Comparison of ENCODE assay signal across 24 cellular contexts in the genomic region with DNA sequence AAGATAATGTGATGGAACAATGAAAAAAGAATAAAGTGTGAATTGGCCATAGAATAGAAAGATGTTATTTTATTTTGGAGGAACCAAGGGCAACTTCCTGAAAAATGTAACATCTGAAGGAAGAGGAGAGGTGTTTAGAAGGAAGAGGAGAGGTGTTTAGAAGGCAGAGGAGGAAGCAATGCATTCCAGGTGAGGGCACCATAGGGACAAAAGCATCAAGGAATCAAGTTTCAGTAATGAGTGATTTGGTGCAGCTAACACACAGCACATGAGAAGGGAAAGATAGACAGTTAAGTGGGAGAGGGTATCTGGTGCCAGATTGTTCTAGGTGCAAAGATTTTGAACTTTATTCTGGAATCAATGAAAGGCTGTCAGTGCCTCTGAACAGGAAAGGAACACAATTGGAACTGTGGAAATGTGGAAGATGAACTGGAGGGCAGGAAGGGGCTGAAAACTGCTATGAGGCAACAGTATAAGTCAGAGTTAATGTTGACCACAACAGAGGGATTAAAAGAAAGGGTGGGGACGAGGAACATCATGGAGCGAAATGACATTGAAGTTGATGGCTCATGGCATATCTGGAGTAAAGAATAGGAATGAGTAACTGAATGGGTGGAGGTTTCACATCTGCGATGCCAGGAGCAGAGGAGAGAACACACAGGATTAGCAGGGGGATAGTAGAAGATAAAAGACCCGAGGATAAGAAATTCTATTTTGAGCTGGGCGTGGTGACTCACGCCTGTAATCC.
DNase-seq lines count a peak whose midpoint lies in the region; ATAC-seq and TF ChIP-seq lines count a peak whose summit lies in the region.
"Had no signal": no experiment of that assay in that cellular context is flagged by ENCODE, and none has a peak within 500 bp of the region (broad histone marks: within the 10 kb centered on the region; RNA-seq: fewer than 3 reads in every experiment).

No MANE protein-coding gene starts in this region.

- no TSS peak for BruUV-seq in HCT116 (replicated peaks; lab: Mats Ljungman, UMichigan)
- BruUV-seq in PC-3 (replicated peaks; lab: Mats Ljungman, UMichigan): no TSS peak

- H3K4me3 ChIP-seq in HCT116 (replicated peaks in 1 of 2; ENCODE audit: low read depth in 1 of 2, low read length in 2 of 2) (no peak overlapping the region), PC-3 (ENCODE audit: low read length) (no peak overlapping the region), esophagus squamous epithelium (no peak overlapping the region), rectal smooth muscle tissue (ENCODE audit: low read length) (no peak overlapping the region), heart right ventricle (no peak overlapping the region)
- H3K4me3 ChIP-seq: K562, lung, mucosa of descending colon, Peyer's patch, skin epidermis had no signal

- RAD21 ChIA-PET in HCT116 (lab: Charles Lee; ENCODE audit: low non-redundant PET in 1 of 2, low total read pairs in 2 of 2, uncharacterized antibody in 2 of 2, unreplicated experiment in 2 of 2): no interaction called here

- TF ChIP-seq CTCF in HCT116 (IDR thresholded peaks at IDR 0.05 in 2 of 3, conservative IDR thresholded peaks at IDR 0.05 in 1 of 3; ENCODE audit: borderline replicate concordance in 1 of 3, insufficient read depth in 1 of 3, low read depth in 2 of 3, low read length in 2 of 3) (no peak), PC-3 (conservative IDR thresholded peaks at IDR 0.05; ENCODE audit: low read depth, low read length) (no peak), esophagus squamous epithelium (IDR thresholded peaks at IDR 0.05) (no peak), heart right ventricle (IDR thresholded peaks at IDR 0.05) (no peak)

- CTCF ChIA-PET in HCT116 (lab: Charles Lee): no interaction called here
- CTCF ChIA-PET in PC-3 (lab: Charles Lee): no interaction called here

- peak; percentile 64 for ATAC-seq in HCT116
- ATAC-seq in PC-3: no peak
- no peak for ATAC-seq in HG03439 (IDR thresholded peaks at IDR 0.05; ENCODE audit: unreplicated experiment)
- no peak for ATAC-seq in heart right ventricle
- ATAC-seq: activated T-helper 17 cell treated with anti-CD3 and anti-CD28 coated beads, Interleukin-2, amount 50 U/mL, for 72 hours; K562; mucosa of descending colon; natural killer cell treated with Interleukin-12 subunit alpha and Interleukin-12 subunit beta and Interleukin-15 and Interleukin-18, amount 100 ng/mL, for 72 hours; stimulated activated naive CD8-positive, alpha-beta T cell treated with anti-CD3 and anti-CD28 coated beads, Interleukin-15, Interleukin-2, amounts not matched to agents 100 U/mL and 50 U/mL, for 24 hours had no signal

- DNase-seq in HCT116 (ENCODE audit: low read depth, low spot score) (peak; percentile 6), PC-3 (peak; percentile 37), esophagus squamous epithelium (lab: John Stamatoyannopoulos, UW) (no peak), heart right ventricle (no peak), dermis blood vessel endothelial cell (no peak), globus pallidus (ENCODE audit: low spot score) (no peak)
- DNase-seq: activated CD4-positive, alpha-beta T cell treated with anti-CD3 and anti-CD28 coated beads for 48 hours; aorta; CD4-positive, alpha-beta T cell; mucosa of descending colon; NCI-H1092; NCI-H1694 treated with DMSO at 0.1 percent for 48 hours; NCI-H524 treated with DMSO at 0.1 percent for 48 hours; Peyer's patch; SIG-M5; stimulated activated naive CD8-positive, alpha-beta T cell treated with anti-CD3 and anti-CD28 coated beads, Interleukin-15, Interleukin-2, amounts not matched to agents 100 U/mL and 50 U/mL, for 24 hours; WERI-Rb-1 had no signal

- TF ChIP-seq RAD21 in HCT116 (IDR thresholded peaks at IDR 0.05; ENCODE audit: low read depth): 0 out of 2 replicates have a peak, but pooled peaks have one; percentile 19

- H3K36me3 ChIP-seq in HCT116 (ENCODE audit: control insufficient read depth in 1 of 2, insufficient read depth in 2 of 2, low read length in 2 of 2): no peaks in the 10 kb centered on the region
- no peaks in the 10 kb centered on the region for H3K36me3 ChIP-seq in PC-3 (ENCODE audit: low read depth, low read length)
- no peaks in the 10 kb centered on the region for H3K36me3 ChIP-seq in esophagus squamous epithelium
- no peaks in the 10 kb centered on the region for H3K36me3 ChIP-seq in rectal smooth muscle tissue (ENCODE audit: control insufficient read depth, insufficient read depth, low read length)
- no peaks in the 10 kb centered on the region for H3K36me3 ChIP-seq in heart right ventricle
- H3K36me3 ChIP-seq: Peyer's patch, WERI-Rb-1 had no signal

- no peak overlapping the region for H3K9ac ChIP-seq in HCT116 (ENCODE audit: low read length)
- no peak overlapping the region for H3K9ac ChIP-seq in PC-3 (ENCODE audit: low read length)
- no peak overlapping the region for H3K9ac ChIP-seq in rectal smooth muscle tissue (ENCODE audit: low read length)

- H3K27ac ChIP-seq in HCT116 (ENCODE audit: low read depth, low read length): no peak overlapping the region
- H3K27ac ChIP-seq in PC-3 (ENCODE audit: low read length): no peak overlapping the region
- H3K27ac ChIP-seq in esophagus squamous epithelium: peak overlapping the region; percentile 17 to 77 (median 74)
- peak overlapping the region; percentile 54 for H3K27ac ChIP-seq in rectal smooth muscle tissue (ENCODE audit: low read depth, low read length)
- no peak overlapping the region for H3K27ac ChIP-seq in heart right ventricle
- H3K27ac ChIP-seq: WERI-Rb-1 had no signal

- H3K9me3 ChIP-seq in HCT116 (ENCODE audit: control insufficient read depth in 1 of 2, insufficient read depth in 1 of 2, low read depth in 1 of 2, low read length in 2 of 2) (no peaks in the 10 kb centered on the region), PC-3 (ENCODE audit: low read length) (no peaks in the 10 kb centered on the region), esophagus squamous epithelium (no peaks in the 10 kb centered on the region), heart right ventricle (no peaks in the 10 kb centered on the region)
- H3K9me3 ChIP-seq: mucosa of descending colon, Peyer's patch had no signal

- H3K27me3 ChIP-seq in HCT116 (ENCODE audit: insufficient read depth, low read length) (no peaks in the 10 kb centered on the region), PC-3 (ENCODE audit: low read length) (no peaks in the 10 kb centered on the region), esophagus squamous epithelium (no peaks in the 10 kb centered on the region), rectal smooth muscle tissue (ENCODE audit: control insufficient read depth, insufficient read depth, low read length) (no peaks in the 10 kb centered on the region), heart right ventricle (no peaks in the 10 kb centered on the region)
- H3K27me3 ChIP-seq: Peyer's patch had no signal

- H3K4me2 ChIP-seq in HCT116 (ENCODE audit: low read length) (peak overlapping the region; percentile 41), PC-3 (ENCODE audit: low read length) (no peak overlapping the region)

- WGBS in esophagus squamous epithelium, 2 donors: 38 to 46% methylated on average over 6 of the region's 6 CpGs
- WGBS in heart right ventricle, 2 donors: 67 to 77% methylated on average over 6 of the region's 6 CpGs

- POLR2A ChIA-PET in HCT116 (lab: Charles Lee) (no interaction called here), PC-3 (lab: Charles Lee; ENCODE audit: unreplicated experiment) (no interaction called here)

- no peaks in the 10 kb centered on the region for H3K9me2 ChIP-seq in HCT116 (ENCODE audit: insufficient read depth)
- H3K9me2 ChIP-seq in PC-3 (replicated peaks; ENCODE audit: low read length): no peaks in the 10 kb centered on the region

- no peak overlapping the region for H2AFZ ChIP-seq in HCT116 (ENCODE audit: low read depth, low read length, poor library complexity, severe bottlenecking)
- H2AFZ ChIP-seq in PC-3 (ENCODE audit: low read length): no peak overlapping the region

- no peak for TF ChIP-seq POLR2A in HCT116 (IDR thresholded peaks at IDR 0.05; ENCODE audit: borderline replicate concordance, extremely low read depth, insufficient read depth, insufficient read length)
- no peak for TF ChIP-seq POLR2A in esophagus squamous epithelium (IDR thresholded peaks at IDR 0.05)

- H3K4me1 ChIP-seq in HCT116 (ENCODE audit: control insufficient read depth in 1 of 2, insufficient read depth in 2 of 2, low read length in 2 of 2): peaks cover 4 to 18% of the 10 kb centered on the region in 2 experiments; a peak in 3 of 4 replicates
- peaks cover 11% of the 10 kb centered on the region for H3K4me1 ChIP-seq in PC-3 (ENCODE audit: insufficient read depth, low read length)
- peaks cover 0 to 42% (median 12%) of the 10 kb centered on the region in 3 donors for H3K4me1 ChIP-seq in esophagus squamous epithelium
- H3K4me1 ChIP-seq in rectal smooth muscle tissue (ENCODE audit: control insufficient read depth, insufficient read depth, low read length): peaks cover 16% of the 10 kb centered on the region
- H3K4me1 ChIP-seq in heart right ventricle: no peaks in the 10 kb centered on the region
- H3K4me1 ChIP-seq: Peyer's patch had no signal

- H4K20me1 ChIP-seq in HCT116 (ENCODE audit: insufficient read depth) (no peaks in the 10 kb centered on the region), PC-3 (ENCODE audit: low read length) (no peaks in the 10 kb centered on the region)

- H3F3A ChIP-seq in PC-3 (ENCODE audit: low read length, unreplicated experiment): no peaks in the 10 kb centered on the region

- no peaks in the 10 kb centered on the region for H3K79me2 ChIP-seq in HCT116 (ENCODE audit: insufficient read depth, low read length)
- H3K79me2 ChIP-seq in PC-3 (ENCODE audit: low read length): no peaks in the 10 kb centered on the region

- intact Hi-C loops in HCT116 (cut with micrococcal nuclease) (no loop called here), PC-3 (cut with micrococcal nuclease) (no loop called here), esophagus squamous epithelium (cut with DNase I) (no loop called here), heart right ventricle (cut with DNase I) (no loop called here)

TF ChIP-seq in HCT116, 20 proteins besides CTCF, POLR2A, EP300 and RAD21:
- TF ChIP-seq EGR1 (IDR thresholded peaks at IDR 0.05; ENCODE audit: low read depth): no peak
- TF ChIP-seq ZNF274 (IDR thresholded peaks at IDR 0.05; ENCODE audit: low read depth, low read length): no peak
- TF ChIP-seq CEBPB (IDR thresholded peaks at IDR 0.05; ENCODE audit: low read depth): peak; percentile 45; the same call in 1 of the 2 replicates
- peak; percentile 19; the same call in 1 of the 2 replicates for TF ChIP-seq SP1 (IDR thresholded peaks at IDR 0.05; ENCODE audit: low read depth)
- TF ChIP-seq CBX3 (IDR thresholded peaks at IDR 0.05; ENCODE audit: low read depth): no peak
- TF ChIP-seq, protein P1, sequence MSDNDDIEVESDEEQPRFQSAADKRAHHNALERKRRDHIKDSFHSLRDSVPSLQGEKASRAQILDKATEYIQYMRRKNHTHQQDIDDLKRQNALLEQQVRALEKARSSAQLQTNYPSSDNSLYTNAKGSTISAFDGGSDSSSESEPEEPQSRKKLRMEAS (IDR thresholded peaks at IDR 0.05): 0 out of 2 replicates have a peak, but pooled peaks have one; percentile 16
- TF ChIP-seq SIN3A (IDR thresholded peaks at IDR 0.05; ENCODE audit: low read depth): no peak

Comparison
In these comparisons a context has a peak if more than half of its experiments do, and no peak if none do; other contexts are left out.
1. DNase-seq: peak in HCT116 (single experiment) and PC-3 (single experiment); none in esophagus squamous epithelium (single experiment), heart right ventricle (0 of 2), dermis blood vessel endothelial cell (single experiment) and globus pallidus (single experiment).
2. H3K27ac ChIP-seq: peak in esophagus squamous epithelium (4 of 4) and rectal smooth muscle tissue (single experiment); none in HCT116 (single experiment), PC-3 (single experiment) and heart right ventricle (0 of 10).